In genomic region chr19:23440791-23441190, GRCh38 we compare ENCODE assay signal across 10 cellular contexts. TPM values are rescaled to one million over a fixed set of nuclear protein-coding genes. Genes with fewer than 3 reads are reported as not detected.
A peak's percentile ranks its signal among the peaks of the same experiment; 100 is the strongest.
DNase-seq lines count a peak whose midpoint lies in the region; ATAC-seq and TF ChIP-seq lines count a peak whose summit lies in the region.
"Had no signal": no experiment of that assay in that cellular context is flagged by ENCODE, and none has a peak within 500 bp of the region (broad histone marks: within the 10 kb centered on the region; RNA-seq: fewer than 3 reads in every experiment).

No MANE protein-coding gene starts in this region.

- peaks cover 54% of the 10 kb centered on the region for H3K9me3 Mint-ChIP-seq in MCF 10A (ENCODE audit: unreplicated experiment)
- peaks cover 24% of the 10 kb centered on the region for H3K9me3 Mint-ChIP-seq in activated CD8-positive, alpha-beta memory T cell treated with anti-CD3 and anti-CD28 coated beads, Interleukin-2, amount 10 ng/mL, durations not matched to agents 7 days and 5 days (ENCODE audit: low read depth)

- H3K4me2 ChIP-seq in Loucy (ENCODE audit: low read depth, low read length, poor library complexity, severe bottlenecking) = no peak overlapping the region

- DNase-seq in MCF 10A (ENCODE audit: unreplicated experiment) (no peak), breast epithelium (ENCODE audit: low spot score in 2 of 2) (no peak), dermis blood vessel endothelial cell (peak; percentile 5), HCEC 1CT (no peak)
- DNase-seq in stimulated activated naive CD8-positive, alpha-beta T cell treated with anti-CD3 and anti-CD28 coated beads, Interleukin-15, Interleukin-2, amounts not matched to agents 100 U/mL and 50 U/mL, for 24 hours = peak; percentile 31
- no peak for DNase-seq in activated CD8-positive, alpha-beta memory T cell treated with anti-CD3 and anti-CD28 coated beads, Interleukin-2, amount 10 ng/mL, durations not matched to agents 7 days and 5 days
- DNase-seq: EL had no signal

- CTCF ChIA-PET in MCF 10A (lab: Yijun Ruan, JAX) = interaction anchor here (0.7 to 1.3 kb wide), 3 partner anchors 9 to 162 kb away, joined by 3 to 7 read pairs (median 4); no protein-coding TSS in a partner anchor
- CTCF ChIA-PET in activated CD8-positive, alpha-beta memory T cell treated with anti-CD3 and anti-CD28 coated beads, Interleukin-2, amount 10 ng/mL, durations not matched to agents 7 days and 5 days (lab: Charles Lee) = no interaction called here

- peaks cover under 1 to 5% of the 10 kb centered on the region in 2 donors for H3K9me3 ChIP-seq in breast epithelium
- H3K9me3 ChIP-seq in Loucy (ENCODE audit: insufficient read depth, low read depth, low read length) = peaks cover 9% of the 10 kb centered on the region; the same call in 1 of the 2 replicates
- H3K9me3 ChIP-seq: vagina had no signal

- no peaks in the 10 kb centered on the region for H3K36me3 Mint-ChIP-seq in MCF 10A (ENCODE audit: insufficient read depth, unreplicated experiment)
- no peaks in the 10 kb centered on the region for H3K36me3 Mint-ChIP-seq in activated CD8-positive, alpha-beta memory T cell treated with anti-CD3 and anti-CD28 coated beads, Interleukin-2, amount 10 ng/mL, durations not matched to agents 7 days and 5 days

- H3K4me3 ChIP-seq in breast epithelium (no peak overlapping the region), Loucy (ENCODE audit: low read length, poor library complexity, severe bottlenecking) (no peak overlapping the region)
- H3K4me3 ChIP-seq: vagina had no signal

- no peaks in the 10 kb centered on the region for H3K9me2 ChIP-seq in Loucy (replicated peaks; ENCODE audit: low read depth, low read length)

- no peak overlapping the region for H2AFZ ChIP-seq in Loucy (ENCODE audit: low read length)

- no peaks in the 10 kb centered on the region for H3K27me3 ChIP-seq in breast epithelium
- H3K27me3 ChIP-seq in Loucy (ENCODE audit: insufficient read depth, low read length, poor library complexity, severe bottlenecking) = no peaks in the 10 kb centered on the region
- H3K27me3 ChIP-seq: vagina had no signal

- H3K9ac ChIP-seq in Loucy (ENCODE audit: low read depth, low read length, poor library complexity, severe bottlenecking) = no peak overlapping the region

- H3K36me3 ChIP-seq in breast epithelium = no peaks in the 10 kb centered on the region
- no peaks in the 10 kb centered on the region for H3K36me3 ChIP-seq in Loucy (ENCODE audit: insufficient read depth, low read length)
- H3K36me3 ChIP-seq: vagina had no signal

- no peaks in the 10 kb centered on the region for H3F3A ChIP-seq in Loucy (ENCODE audit: low read depth)

- H3K79me2 ChIP-seq in Loucy (ENCODE audit: insufficient read depth, low read length) = no peaks in the 10 kb centered on the region

- ATAC-seq in stimulated activated naive CD8-positive, alpha-beta T cell treated with anti-CD3 and anti-CD28 coated beads, Interleukin-15, Interleukin-2, amounts not matched to agents 100 U/mL and 50 U/mL, for 24 hours = no peak
- no peak for ATAC-seq in HG02870 (IDR thresholded peaks at IDR 0.05; ENCODE audit: unreplicated experiment)
- no peak for ATAC-seq in activated CD8-positive, alpha-beta memory T cell treated with anti-CD3 and anti-CD28 coated beads, Interleukin-2, amount 10 ng/mL, durations not matched to agents 7 days and 5 days

- no peaks in the 10 kb centered on the region for H3K27me3 Mint-ChIP-seq in MCF 10A (ENCODE audit: insufficient read depth, unreplicated experiment)
- no peaks in the 10 kb centered on the region for H3K27me3 Mint-ChIP-seq in activated CD8-positive, alpha-beta memory T cell treated with anti-CD3 and anti-CD28 coated beads, Interleukin-2, amount 10 ng/mL, durations not matched to agents 7 days and 5 days

- no peak for TF ChIP-seq POLR2A in breast epithelium (IDR thresholded peaks at IDR 0.05)

- no peaks in the 10 kb centered on the region for H4K20me1 ChIP-seq in Loucy (ENCODE audit: insufficient read depth, low read length, poor library complexity, severe bottlenecking)

- intact Hi-C loops in MCF 10A (cut with micrococcal nuclease) (no loop called here), breast epithelium (cut with DNase I; ENCODE audit: low total_unique reads) (no loop called here)

- no peaks in the 10 kb centered on the region for H3K4me1 Mint-ChIP-seq in MCF 10A (ENCODE audit: insufficient read depth, unreplicated experiment)
- H3K4me1 Mint-ChIP-seq in activated CD8-positive, alpha-beta memory T cell treated with anti-CD3 and anti-CD28 coated beads, Interleukin-2, amount 10 ng/mL, durations not matched to agents 7 days and 5 days = no peaks in the 10 kb centered on the region

- POLR2A ChIA-PET in MCF 10A (lab: Yijun Ruan, JAX) = no interaction called here

- no peaks in the 10 kb centered on the region for H3K4me1 ChIP-seq in breast epithelium
- H3K4me1 ChIP-seq in Loucy (ENCODE audit: insufficient read depth, low read length, poor library complexity, severe bottlenecking) = no peaks in the 10 kb centered on the region
- H3K4me1 ChIP-seq: vagina had no signal

- TF ChIP-seq CTCF in MCF 10A (IDR thresholded peaks at IDR 0.05; ENCODE audit: unreplicated experiment) = peak; percentile 21
- no peak for TF ChIP-seq CTCF in breast epithelium (IDR thresholded peaks at IDR 0.05)
- TF ChIP-seq CTCF in Loucy (conservative IDR thresholded peaks at IDR 0.05; ENCODE audit: low read length) = peak; percentile 55

- H3K27ac Mint-ChIP-seq in MCF 10A (ENCODE audit: low read depth, unreplicated experiment) = no peak overlapping the region
- no peak overlapping the region for H3K27ac Mint-ChIP-seq in activated CD8-positive, alpha-beta memory T cell treated with anti-CD3 and anti-CD28 coated beads, Interleukin-2, amount 10 ng/mL, durations not matched to agents 7 days and 5 days

- no peak overlapping the region for H3K27ac ChIP-seq in breast epithelium
- H3K27ac ChIP-seq: vagina had no signal

- BruUV-seq in MCF 10A (replicated peaks; lab: Mats Ljungman, UMichigan) = no TSS peak

- H3K4me3 Mint-ChIP-seq in MCF 10A (ENCODE audit: unreplicated experiment) = no peak overlapping the region
- H3K4me3 Mint-ChIP-seq in activated CD8-positive, alpha-beta memory T cell treated with anti-CD3 and anti-CD28 coated beads, Interleukin-2, amount 10 ng/mL, durations not matched to agents 7 days and 5 days = no peak overlapping the region

RNA-seq across cellular contexts. Expression of gene ZNF91, which starts 45.5 kb away (rescaled TPM):
- total RNA-seq in MCF 10A (2022) (15.8 and 23.4 TPM in 2 replicates), breast epithelium (100 to 1,000 TPM; 106 to 201 (median 149) TPM), dermis blood vessel endothelial cell (13.4 and 17.4 TPM in 2 replicates)
- total RNA-seq in activated CD8-positive, alpha-beta memory T cell treated with anti-CD3 and anti-CD28 coated beads, Interleukin-2, amount 10 ng/mL, durations not matched to agents 7 days and 5 days = 10 to 100 TPM; 23.6 to 35.7 TPM

Comparison
In these comparisons a context has a peak if more than half of its experiments do, and no peak if none do; other contexts are left out.
1. CTCF ChIP-seq: peak in MCF 10A (single experiment) and Loucy (single experiment); none in breast epithelium (0 of 3).
2. DNase-seq: peak in dermis blood vessel endothelial cell (single experiment) and stimulated activated naive CD8-positive, alpha-beta T cell treated with anti-CD3 and anti-CD28 coated beads, Interleukin-15, Interleukin-2, amounts not matched to agents 100 U/mL and 50 U/mL, for 24 hours (single experiment); none in MCF 10A (single experiment), breast epithelium (0 of 2), HCEC 1CT (single experiment) and activated CD8-positive, alpha-beta memory T cell treated with anti-CD3 and anti-CD28 coated beads, Interleukin-2, amount 10 ng/mL, durations not matched to agents 7 days and 5 days (single experiment).